ENCODE assay signal across 8 cellular contexts in the genomic region with DNA sequence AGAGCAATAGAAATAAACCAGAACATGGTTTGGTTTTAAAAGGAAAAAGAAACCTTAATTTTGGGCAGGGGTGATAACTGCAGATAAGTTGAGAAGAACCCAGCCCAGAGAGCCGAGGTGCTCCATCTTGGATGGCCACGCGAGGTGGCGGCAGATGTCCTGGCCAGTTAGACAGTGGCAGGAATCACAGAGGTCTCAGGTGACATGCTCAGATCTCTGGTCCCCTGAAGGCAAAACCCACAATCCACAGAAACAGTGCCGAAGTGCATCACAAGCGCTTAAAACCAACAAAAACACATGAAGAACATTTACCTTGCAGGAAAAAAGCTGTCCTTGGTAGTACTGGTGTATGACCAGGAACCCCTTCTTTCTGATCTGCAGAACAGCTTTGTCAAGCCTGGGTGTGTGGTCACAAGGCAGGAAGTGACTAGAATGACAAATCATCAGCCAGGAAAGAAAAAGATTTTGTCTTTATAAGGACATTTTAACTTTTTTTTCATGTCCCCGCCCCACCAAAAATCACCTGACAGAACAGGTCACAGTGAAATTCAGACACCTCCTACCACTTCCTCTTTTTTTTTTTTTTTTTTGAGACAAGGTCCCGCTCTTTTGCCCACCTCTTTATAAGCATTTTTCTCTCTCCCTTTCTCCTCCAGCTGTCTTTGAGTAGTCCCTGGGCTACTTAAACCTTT. TPM values are rescaled to one million over a fixed set of nuclear protein-coding genes. Genes with fewer than 3 reads are reported as not detected.
DNase-seq lines count a peak whose midpoint lies in the region; ATAC-seq, FAIRE-seq and TF ChIP-seq lines count a peak whose summit lies in the region.

A gene with protein sequence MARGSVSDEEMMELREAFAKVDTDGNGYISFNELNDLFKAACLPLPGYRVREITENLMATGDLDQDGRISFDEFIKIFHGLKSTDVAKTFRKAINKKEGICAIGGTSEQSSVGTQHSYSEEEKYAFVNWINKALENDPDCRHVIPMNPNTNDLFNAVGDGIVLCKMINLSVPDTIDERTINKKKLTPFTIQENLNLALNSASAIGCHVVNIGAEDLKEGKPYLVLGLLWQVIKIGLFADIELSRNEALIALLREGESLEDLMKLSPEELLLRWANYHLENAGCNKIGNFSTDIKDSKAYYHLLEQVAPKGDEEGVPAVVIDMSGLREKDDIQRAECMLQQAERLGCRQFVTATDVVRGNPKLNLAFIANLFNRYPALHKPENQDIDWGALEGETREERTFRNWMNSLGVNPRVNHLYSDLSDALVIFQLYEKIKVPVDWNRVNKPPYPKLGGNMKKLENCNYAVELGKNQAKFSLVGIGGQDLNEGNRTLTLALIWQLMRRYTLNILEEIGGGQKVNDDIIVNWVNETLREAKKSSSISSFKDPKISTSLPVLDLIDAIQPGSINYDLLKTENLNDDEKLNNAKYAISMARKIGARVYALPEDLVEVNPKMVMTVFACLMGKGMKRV (minus strand): TSS at position 379 of the 692 bp plus-strand sequence. CDS start 22,515 bp downstream, outside the sequence.

- peak within 1 kb of the TSS; percentile 53 for H3K4me3 ChIP-seq in iPS-15b (ENCODE audit: low read depth, low read length)

- TF ChIP-seq CTCF in glutamatergic neuron (IDR thresholded peaks at IDR 0.05; ENCODE audit: partially characterized antibody, unreplicated experiment) = no peak

- H3K27me3 ChIP-seq in iPS-15b (ENCODE audit: control insufficient read depth, insufficient read depth, low read length) = no peaks in the 10 kb centered on the region

- peaks cover under 1% of the 10 kb centered on the region for H3K9me3 Mint-ChIP-seq in glutamatergic neuron (ENCODE audit: unreplicated experiment)

- peak; percentile 100 for FAIRE-seq in GM18507 (lab: Jason Lieb, UNC)

- DNase-seq in GM18507 (ENCODE audit: extremely low spot score, insufficient read length, low read depth) (peak; percentile 45), NOMO-1 treated with dmso at 0.1 percent for 144 hours (lab: John Stamatoyannopoulos, UW; ENCODE audit: unreplicated experiment) (peak; percentile 77), activated T-cell treated with anti-CD3 and anti-CD28 coated beads for 24 hours (ENCODE audit: low read depth) (peak; percentile 78), glutamatergic neuron (no peak), NCI-H524 (lab: John Stamatoyannopoulos, UW) (no peak)
- DNase-seq in stimulated activated CD8-positive, alpha-beta memory T cell treated with anti-CD3 and anti-CD28 coated beads, Interleukin-12 subunit alpha, Interleukin-12 subunit beta, amount 100 ng/mL, for 4 hours (ENCODE audit: low read depth) = peak; percentile 50

- H3K9me3 ChIP-seq in iPS-15b (ENCODE audit: control insufficient read depth, insufficient read depth, low read length) = no peaks in the 10 kb centered on the region

- H3K4me3 Mint-ChIP-seq in glutamatergic neuron (ENCODE audit: unreplicated experiment) = no peak within 1 kb of the TSS

- H3K9ac ChIP-seq in iPS-15b (ENCODE audit: low read depth, low read length) = peak within 1 kb of the TSS; percentile 63

- no peaks in the 10 kb centered on the region for H3K36me3 Mint-ChIP-seq in glutamatergic neuron (ENCODE audit: unreplicated experiment)

- H3K4me1 ChIP-seq in iPS-15b (ENCODE audit: control insufficient read depth, insufficient read depth, low read length) = peaks cover 10% of the 10 kb centered on the region

- H3K27ac Mint-ChIP-seq in glutamatergic neuron (ENCODE audit: unreplicated experiment) = no peak within 1 kb of the TSS

- H3K4me1 Mint-ChIP-seq in glutamatergic neuron (ENCODE audit: low read depth, unreplicated experiment) = peaks cover 2% of the 10 kb centered on the region

- peak; percentile 70 for ATAC-seq in HG02870 (IDR thresholded peaks at IDR 0.05; ENCODE audit: unreplicated experiment)

- no peaks in the 10 kb centered on the region for H3K36me3 ChIP-seq in iPS-15b (ENCODE audit: control insufficient read depth, insufficient read depth, low read length)

- H3K27me3 Mint-ChIP-seq in glutamatergic neuron (ENCODE audit: unreplicated experiment) = no peaks in the 10 kb centered on the region

RNA-seq across cellular contexts. Expression of the gene that starts here (rescaled TPM):
- 0.71 TPM for total RNA-seq in glutamatergic neuron (ENCODE audit: unreplicated experiment)

Comparison
In these comparisons a context has a peak if more than half of its experiments do, and no peak if none do; other contexts are left out.
1. DNase-seq: peak in GM18507 (single experiment), NOMO-1 treated with dmso at 0.1 percent for 144 hours (single experiment), activated T-cell treated with anti-CD3 and anti-CD28 coated beads for 24 hours (single experiment) and stimulated activated CD8-positive, alpha-beta memory T cell treated with anti-CD3 and anti-CD28 coated beads, Interleukin-12 subunit alpha, Interleukin-12 subunit beta, amount 100 ng/mL, for 4 hours (single experiment); none in glutamatergic neuron (single experiment) and NCI-H524 (0 of 2).